In genomic region chr9:131478421-131478868, GRCh38 we compare ENCODE assay signal across 8 cellular contexts. TPM values are rescaled to one million over a fixed set of nuclear protein-coding genes. Genes with fewer than 3 reads are reported as not detected.
DNase-seq lines count a peak whose midpoint lies in the region; TF ChIP-seq lines count a peak whose summit lies in the region.

No MANE protein-coding gene starts in this region.

- H3K4me3 ChIP-seq in right atrium auricular region = no peak overlapping the region

- H3K9me3 Mint-ChIP-seq in activated naive CD4-positive, alpha-beta T cell treated with anti-CD3 and anti-CD28 coated beads for 36 hours = no peaks in the 10 kb centered on the region

- peaks cover 7% of the 10 kb centered on the region for H3K4me1 Mint-ChIP-seq in activated naive CD4-positive, alpha-beta T cell treated with anti-CD3 and anti-CD28 coated beads for 36 hours (ENCODE audit: low read depth)

- peak overlapping the region in 1 of 2 donors; percentile 61 for H3K27ac ChIP-seq in right atrium auricular region

- peak; percentile 52 to 74 for TF ChIP-seq CTCF in right atrium auricular region (IDR thresholded peaks at IDR 0.05)

- intact Hi-C loops in activated naive CD4-positive, alpha-beta T cell treated with anti-CD3 and anti-CD28 coated beads for 36 hours (cut with micrococcal nuclease) = loop anchor here (1.0 to 2.0 kb wide), 2 partner anchors 86 to 128 kb away; no protein-coding TSS in a partner anchor

- peak; percentile 28 for DNase-seq in NCI-H1436 (lab: John Stamatoyannopoulos, UW)
- DNase-seq in NCI-H1436 treated with DMSO at 0.1 percent for 48 hours (lab: John Stamatoyannopoulos, UW) = no peak
- DNase-seq in RPMI7951 (ENCODE audit: low read depth) = peak; percentile 5
- DNase-seq in activated naive CD4-positive, alpha-beta T cell treated with anti-CD3 and anti-CD28 coated beads for 36 hours = peak; percentile 66
- no peak for DNase-seq in right atrium auricular region (ENCODE audit: low spot score)
- DNase-seq in stimulated activated CD4-positive, alpha-beta T cell treated with anti-CD3 and anti-CD28 coated beads, Interleukin-4, amount 100 ng/mL, for 1 hour = peak; percentile 63
- DNase-seq in AML-193 (lab: John Stamatoyannopoulos, UW) = no peak
- DNase-seq in GM19240 (ENCODE audit: insufficient read length, low spot score) = no peak

- H3K4me1 ChIP-seq in right atrium auricular region = peaks cover 0 to 34% of the 10 kb centered on the region in 2 donors

- H3K27me3 ChIP-seq in right atrium auricular region = no peaks in the 10 kb centered on the region

- no peaks in the 10 kb centered on the region for H3K27me3 Mint-ChIP-seq in activated naive CD4-positive, alpha-beta T cell treated with anti-CD3 and anti-CD28 coated beads for 36 hours (ENCODE audit: low read depth)

- H3K27ac Mint-ChIP-seq in activated naive CD4-positive, alpha-beta T cell treated with anti-CD3 and anti-CD28 coated beads for 36 hours = no peak overlapping the region

- CTCF ChIA-PET in activated naive CD4-positive, alpha-beta T cell treated with anti-CD3 and anti-CD28 coated beads for 36 hours (lab: Charles Lee) = interaction anchor here (0.5 to 1.7 kb wide), 8 partner anchors 9 to 488 kb away, joined by 3 to 6 read pairs (median 4); no protein-coding TSS in a partner anchor

- H3K9me3 ChIP-seq in right atrium auricular region = no peaks in the 10 kb centered on the region

- H3K36me3 Mint-ChIP-seq in activated naive CD4-positive, alpha-beta T cell treated with anti-CD3 and anti-CD28 coated beads for 36 hours (ENCODE audit: low read depth) = peaks cover 38% of the 10 kb centered on the region

- no peak overlapping the region for H3K4me3 Mint-ChIP-seq in activated naive CD4-positive, alpha-beta T cell treated with anti-CD3 and anti-CD28 coated beads for 36 hours

- H3K36me3 ChIP-seq in right atrium auricular region = peaks cover 97% of the 10 kb centered on the region

RNA-seq across cellular contexts. Expression of gene POMT1, which starts 24.3 kb away (rescaled TPM):
- 12.5 and 14.9 TPM in 2 replicates for total RNA-seq in RPMI7951 (2014; rRNA removed; shearing (Covaris generic))
- total RNA-seq in activated naive CD4-positive, alpha-beta T cell treated with anti-CD3 and anti-CD28 coated beads for 36 hours = 10 to 100 TPM; 28.7 to 33.8 TPM
- total RNA-seq in right atrium auricular region = 10 to 100 TPM; 13.7 to 16.4 TPM

RNA-seq across cellular contexts. Expression of gene UCK1, which starts 52.6 kb away (rescaled TPM):
- total RNA-seq in RPMI7951 (2014; rRNA removed; shearing (Covaris generic)) = 18.5 and 19.6 TPM in 2 replicates
- 10 to 100 TPM; 18.7 to 21.7 TPM for total RNA-seq in activated naive CD4-positive, alpha-beta T cell treated with anti-CD3 and anti-CD28 coated beads for 36 hours
- total RNA-seq in right atrium auricular region = 10 to 100 TPM; 21.2 to 37.8 TPM

Comparison
In these comparisons a context has a peak if more than half of its experiments do, and no peak if none do; other contexts are left out.
1. DNase-seq: peak in NCI-H1436 (single experiment), RPMI7951 (single experiment), activated naive CD4-positive, alpha-beta T cell treated with anti-CD3 and anti-CD28 coated beads for 36 hours (single experiment) and stimulated activated CD4-positive, alpha-beta T cell treated with anti-CD3 and anti-CD28 coated beads, Interleukin-4, amount 100 ng/mL, for 1 hour (single experiment); none in NCI-H1436 treated with DMSO at 0.1 percent for 48 hours (single experiment), right atrium auricular region (single experiment), AML-193 (0 of 2) and GM19240 (single experiment).